ENCODE assay signal across 8 cellular contexts in the genomic region with DNA sequence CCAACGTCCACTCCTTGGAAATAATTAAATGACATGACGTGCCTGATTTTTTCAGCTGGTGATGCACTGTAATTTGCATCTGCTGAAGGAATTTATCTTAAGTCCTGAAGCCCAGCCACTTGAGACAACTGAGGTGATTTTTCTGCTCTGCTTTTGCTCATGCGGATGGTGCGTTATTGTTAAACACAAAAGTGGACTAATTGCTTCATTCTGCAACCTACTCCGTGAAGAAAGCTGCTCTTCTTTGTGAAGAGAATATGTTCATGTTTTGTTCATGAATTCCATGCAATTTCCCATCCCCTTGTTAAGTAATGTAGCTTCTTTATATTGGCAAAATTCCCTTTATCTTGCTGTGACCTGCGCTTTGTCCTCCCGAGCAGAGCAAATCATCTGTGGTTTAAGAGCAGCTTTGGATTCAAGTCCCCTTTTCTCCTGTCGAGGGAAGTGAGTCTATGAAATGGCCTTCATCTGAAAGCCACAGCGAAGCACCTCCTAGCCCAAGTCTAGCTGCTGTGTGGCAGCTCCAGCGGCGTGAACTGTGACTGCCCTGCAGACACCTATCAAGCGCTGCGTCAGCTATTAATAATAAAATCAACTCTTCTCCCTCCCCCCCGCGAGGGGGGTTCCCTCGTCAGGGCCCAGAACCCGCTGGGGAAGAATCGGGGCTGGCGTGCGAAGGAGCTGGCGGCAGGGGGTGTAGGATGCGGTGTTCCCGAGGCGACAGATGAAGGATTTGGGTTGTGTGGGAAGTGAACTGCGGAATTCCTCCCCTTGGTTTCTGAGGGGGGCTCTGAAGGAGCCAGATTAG. TPM values are rescaled to one million over a fixed set of nuclear protein-coding genes. Genes with fewer than 3 reads are reported as not detected.
DNase-seq lines count a peak whose midpoint lies in the region; ATAC-seq and TF ChIP-seq lines count a peak whose summit lies in the region.

No MANE protein-coding gene starts in this region.

- no peak for TF ChIP-seq CTCF in fibroblast of villous mesenchyme (IDR thresholded peaks at IDR 0.05; ENCODE audit: insufficient read depth, low read depth, low read length)
- no peak for TF ChIP-seq CTCF in neural progenitor cell (IDR thresholded peaks at IDR 0.05)
- TF ChIP-seq CTCF in testis (IDR thresholded peaks at IDR 0.05): no peak

- H3K27me3 ChIP-seq in neural progenitor cell: no peaks in the 10 kb centered on the region
- H3K27me3 ChIP-seq in testis: no peaks in the 10 kb centered on the region

- peak overlapping the region; percentile 80 for H3K9ac ChIP-seq in neural progenitor cell

- TF ChIP-seq POLR2A in testis (IDR thresholded peaks at IDR 0.05): no peak

- H3K4me1 ChIP-seq in neural progenitor cell (peaks cover 35% of the 10 kb centered on the region), testis (peaks cover 22% of the 10 kb centered on the region)

- ATAC-seq in HG02981 (IDR thresholded peaks at IDR 0.05; ENCODE audit: unreplicated experiment): peak; percentile 22
- peak; percentile 5 for ATAC-seq in activated T-helper 17 cell treated with anti-CD3 and anti-CD28 coated beads, Interleukin-2, amount 50 U/mL, for 72 hours (replicated peaks)

- peak overlapping the region; percentile 89 for H3K4me2 ChIP-seq in neural progenitor cell

- no peaks in the 10 kb centered on the region for H3K27me3 Mint-ChIP-seq in activated T-helper 17 cell treated with anti-CD3 and anti-CD28 coated beads, Interleukin-2, amount 50 U/mL, for 72 hours
- H3K27me3 Mint-ChIP-seq in neural progenitor cell (ENCODE audit: insufficient read depth, low read depth): peaks cover 5% of the 10 kb centered on the region

- peaks cover 36% of the 10 kb centered on the region for H3K79me2 ChIP-seq in neural progenitor cell (ENCODE audit: low read depth)

- H4K20me1 ChIP-seq in neural progenitor cell (ENCODE audit: low read depth): peaks cover 29% of the 10 kb centered on the region

- H3K27ac Mint-ChIP-seq in activated T-helper 17 cell treated with anti-CD3 and anti-CD28 coated beads, Interleukin-2, amount 50 U/mL, for 72 hours: peak overlapping the region; percentile 75
- H3K27ac Mint-ChIP-seq in neural progenitor cell: peak overlapping the region; percentile 93

- peaks cover 34% of the 10 kb centered on the region for H3K36me3 Mint-ChIP-seq in activated T-helper 17 cell treated with anti-CD3 and anti-CD28 coated beads, Interleukin-2, amount 50 U/mL, for 72 hours (ENCODE audit: low read depth)
- peaks cover 18% of the 10 kb centered on the region for H3K36me3 Mint-ChIP-seq in neural progenitor cell

- H3K4me3 Mint-ChIP-seq in activated T-helper 17 cell treated with anti-CD3 and anti-CD28 coated beads, Interleukin-2, amount 50 U/mL, for 72 hours: peak overlapping the region; percentile 67
- H3K4me3 Mint-ChIP-seq in neural progenitor cell: peak overlapping the region; percentile 87

- peak overlapping the region; percentile 100 for H3K27ac ChIP-seq in neural progenitor cell
- peak overlapping the region; percentile 95 to 99 for H3K27ac ChIP-seq in testis

- WGBS in testis, 2 donors: 13 to 28% methylated on average over 9 to 25 of the region's 25 CpGs

- H3K9me3 Mint-ChIP-seq in activated T-helper 17 cell treated with anti-CD3 and anti-CD28 coated beads, Interleukin-2, amount 50 U/mL, for 72 hours: no peaks in the 10 kb centered on the region
- no peaks in the 10 kb centered on the region for H3K9me3 Mint-ChIP-seq in neural progenitor cell

- H3K36me3 ChIP-seq in neural progenitor cell (peaks cover 8% of the 10 kb centered on the region), testis (ENCODE audit: low read depth, missing control alignments) (no peaks in the 10 kb centered on the region)

- peaks cover 24% of the 10 kb centered on the region for H3K4me1 Mint-ChIP-seq in activated T-helper 17 cell treated with anti-CD3 and anti-CD28 coated beads, Interleukin-2, amount 50 U/mL, for 72 hours
- peaks cover 50% of the 10 kb centered on the region for H3K4me1 Mint-ChIP-seq in neural progenitor cell

- peaks cover 35% of the 10 kb centered on the region for H3F3A ChIP-seq in neural progenitor cell (ENCODE audit: low read depth)

- DNase-seq in NCI-H2081 (lab: John Stamatoyannopoulos, UW) (peak; percentile 46 to 56), NCI-H2081 treated with DMSO at 0.1 percent for 48 hours (lab: John Stamatoyannopoulos, UW) (no peak), NCI-H748 treated with DMSO at 0.1 percent for 48 hours (lab: John Stamatoyannopoulos, UW) (peak; percentile 72), fibroblast of villous mesenchyme (ENCODE audit: low read depth) (no peak), neural progenitor cell (ENCODE audit: low spot score) (peak; percentile 27), testis (peak; percentile 65)

- intact Hi-C loops in testis (cut with DNase I; ENCODE audit: low total_unique reads): no loop called here

- H3K4me3 ChIP-seq in fibroblast of villous mesenchyme (ENCODE audit: low read depth, low read length) (peak overlapping the region; percentile 77), neural progenitor cell (peak overlapping the region; percentile 88), testis (peak overlapping the region; percentile 96 to 97)

- H3K9me3 ChIP-seq in neural progenitor cell (ENCODE audit: low read depth) (no peaks in the 10 kb centered on the region), testis (no peaks in the 10 kb centered on the region)

- peak overlapping the region; percentile 74 for H2AFZ ChIP-seq in neural progenitor cell (replicated peaks)

RNA-seq across cellular contexts. Expression of gene ATP2A2, which starts 0.9 kb away (rescaled TPM):
- total RNA-seq in activated T-helper 17 cell treated with anti-CD3 and anti-CD28 coated beads, Interleukin-2, amount 50 U/mL, for 72 hours: 100 to 1,000 TPM; 135 to 261 TPM
- 221 and 247 TPM in 2 replicates for total RNA-seq in fibroblast of villous mesenchyme
- 99.5 and 111 TPM in 2 replicates for total RNA-seq in neural progenitor cell (ENCODE audit: low replicate concordance)
- 100 to 1,000 TPM; 205 to 226 TPM for total RNA-seq in testis
- polyA plus RNA-seq in testis (ENCODE audit: insufficient read depth, low read depth, low replicate concordance): 291 TPM

Comparison
In these comparisons a context has a peak if more than half of its experiments do, and no peak if none do; other contexts are left out.
1. DNase-seq: peak in NCI-H2081 (2 of 2), NCI-H748 treated with DMSO at 0.1 percent for 48 hours (single experiment), neural progenitor cell (single experiment) and testis (single experiment); none in NCI-H2081 treated with DMSO at 0.1 percent for 48 hours (single experiment) and fibroblast of villous mesenchyme (single experiment).
2. Peak in every context shown above with its lines, with median percentiles within 50 percentile points of each other: H3K4me3 ChIP-seq.